14 cellular contexts compared by ENCODE assay signal in the genomic region with DNA sequence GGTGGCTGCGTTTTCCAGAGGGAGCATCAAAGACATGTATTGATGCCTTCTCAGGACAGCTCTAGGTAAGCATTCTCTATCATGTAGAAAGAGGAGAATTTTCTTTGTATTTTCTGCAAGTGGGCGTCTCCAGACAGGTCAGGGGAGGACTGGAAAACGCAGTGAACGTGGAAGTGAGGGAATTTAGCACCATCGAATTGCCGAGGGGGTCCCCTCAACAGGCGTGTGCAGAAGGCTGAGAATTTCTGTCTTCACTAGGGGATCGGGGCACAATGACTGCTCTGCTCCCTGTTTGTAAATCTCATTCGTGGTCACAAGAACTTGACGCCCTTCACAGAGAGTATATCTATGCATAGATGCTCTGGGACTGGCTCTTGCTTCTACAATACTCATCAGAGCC. TPM values are rescaled to one million over a fixed set of nuclear protein-coding genes. Genes with fewer than 3 reads are reported as not detected.
DNase-seq lines count a peak whose midpoint lies in the region; ATAC-seq and TF ChIP-seq lines count a peak whose summit lies in the region.
"Had no signal": no experiment of that assay in that cellular context is flagged by ENCODE, and none has a peak within 500 bp of the region (broad histone marks: within the 10 kb centered on the region; RNA-seq: fewer than 3 reads in every experiment).

No MANE protein-coding gene starts in this region.

- intact Hi-C loops in sciatic nerve (cut with DNase I): no loop called here

- no peak for TF ChIP-seq CTCF in coronary artery (IDR thresholded peaks at IDR 0.05)

- H3K4me3 ChIP-seq in coronary artery: no peak overlapping the region
- H3K4me3 ChIP-seq: HAP-1 had no signal

- DNase-seq in coronary artery (ENCODE audit: low spot score): peak; percentile 24
- DNase-seq in mesenteric fat pad (ENCODE audit: low spot score): peak; percentile 30
- DNase-seq in sciatic nerve (ENCODE audit: low spot score): peak; percentile 21
- DNase-seq in activated CD8-positive, alpha-beta memory T cell treated with anti-CD3 and anti-CD28 coated beads, Interleukin-2, amount 50 U/mL, for 48 hours: no peak
- DNase-seq: AML-193; CD4-positive, alpha-beta T cell had no signal

- ATAC-seq in sciatic nerve (no peak), HG03135 (IDR thresholded peaks at IDR 0.05; ENCODE audit: unreplicated experiment) (no peak), GM21619 (IDR thresholded peaks at IDR 0.05; ENCODE audit: unreplicated experiment) (no peak)

- no peak overlapping the region for H3K27ac ChIP-seq in coronary artery
- H3K27ac ChIP-seq: C4-2B, HL-60 had no signal

RNA-seq across cellular contexts. Expression of gene NTSR2, which starts 5.0 kb away (rescaled TPM):
- total RNA-seq in mesenteric fat pad (not detected), sciatic nerve (not detected)
- total RNA-seq: Caco-2; CD4-positive, alpha-beta T cell; H4; HT1080 had no signal
